Comparison of ENCODE assay signal across 7 cellular contexts in the genomic region with DNA sequence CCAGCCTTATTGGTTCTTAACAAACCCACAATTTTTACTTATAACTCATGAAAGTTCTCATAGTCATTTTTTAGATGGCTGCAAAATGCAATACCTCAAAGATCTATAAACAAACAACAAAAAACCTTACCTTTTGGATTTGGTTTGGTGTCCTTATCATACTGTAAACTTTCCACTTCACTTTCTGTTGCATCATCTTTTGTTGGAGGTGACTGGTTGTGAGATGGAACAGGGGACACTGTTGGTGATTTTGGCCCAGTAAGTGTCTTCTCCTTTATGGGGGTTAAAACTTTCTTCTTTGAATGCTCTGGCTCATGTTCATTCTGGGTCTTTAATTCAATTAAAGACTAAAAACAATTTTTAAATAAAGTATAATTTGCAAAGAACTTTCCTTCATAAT.
"Had no signal": no experiment of that assay in that cellular context is flagged by ENCODE, and none has a peak within 500 bp of the region (broad histone marks: within the 10 kb centered on the region; RNA-seq: fewer than 3 reads in every experiment).

No MANE protein-coding gene starts in this region.

- H3K4me3 ChIP-seq: GM12878 had no signal

- FAIRE-seq: GM12878, GM12891, GM12892, GM18507, GM19239 had no signal

- DNase-seq: GDM1, GF-D8 had no signal

- ATAC-seq: GM12878 had no signal
